Comparison of ENCODE assay signal across 11 cellular contexts in the genomic region with DNA sequence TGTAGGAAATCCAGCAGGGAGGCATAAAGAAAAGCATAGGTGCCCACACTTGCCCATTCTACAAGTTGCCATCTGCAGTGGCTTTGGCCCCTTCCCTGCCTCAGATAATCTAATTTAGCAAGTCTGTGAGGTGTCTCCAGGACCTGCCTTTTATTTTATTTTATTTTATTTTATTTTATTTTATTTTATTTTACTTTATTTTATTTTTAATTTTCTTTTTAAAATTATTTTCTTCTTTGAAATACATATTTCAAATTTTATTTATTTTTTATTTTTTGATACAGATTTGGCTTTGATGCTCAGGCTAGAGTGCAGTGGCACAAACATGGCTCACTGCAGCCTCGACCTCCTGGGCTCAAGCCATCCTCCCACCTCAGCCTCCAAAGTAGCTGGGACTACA. TPM values are rescaled to one million over a fixed set of nuclear protein-coding genes. Genes with fewer than 3 reads are reported as not detected.
"Had no signal": no experiment of that assay in that cellular context is flagged by ENCODE, and none has a peak within 500 bp of the region (broad histone marks: within the 10 kb centered on the region; RNA-seq: fewer than 3 reads in every experiment).

No MANE protein-coding gene starts in this region.

RNA-seq across cellular contexts. Expression of a gene that starts 51.0 kb away (rescaled TPM):
- total RNA-seq: activated B cell treated with CpG ODN at 0.5 μM for 24 hours; activated CD4-positive, alpha-beta memory T cell treated with anti-CD3 and anti-CD28 coated beads for 36 hours; activated CD4-positive, alpha-beta memory T cell treated with anti-CD3 and anti-CD28 coated beads, Interleukin-2, amount 10 ng/mL, durations not matched to agents 7 days and 5 days; activated CD4-positive, alpha-beta T cell treated with anti-CD3 and anti-CD28 coated beads for 36 hours; activated CD4-positive, alpha-beta T cell treated with anti-CD3 and anti-CD28 coated beads, Interleukin-2, amount 10 ng/mL, durations not matched to agents 24 days and 14 days; activated CD4-positive, alpha-beta T cell treated with anti-CD3 and anti-CD28 coated beads, Interleukin-2, amount 10 ng/mL, durations not matched to agents 7 days and 5 days; activated CD8-positive, alpha-beta memory T cell treated with anti-CD3 and anti-CD28 coated beads for 36 hours; activated CD8-positive, alpha-beta T cell treated with anti-CD3 and anti-CD28 coated beads for 36 hours; activated CD8-positive, alpha-beta T cell treated with anti-CD3 and anti-CD28 coated beads, Interleukin-2, amount 10 ng/mL, durations not matched to agents 7 days and 5 days; T-helper 1 cell treated with Interleukin-12 subunit alpha and Interleukin-12 subunit beta and Interleukin-4 antibody, amounts not matched to agents 30 ng/mL and 1 ng/mL, for 36 hours; T-helper 2 cell treated with Interferon-gamma antibody and Interleukin-4, amounts not matched to agents 100 ng/mL and 5 ng/mL, for 36 hours had no signal
